ENCODE assay signal across 7 cellular contexts in genomic region chr1:35080171-35080854, GRCh38. TPM values are rescaled to one million over a fixed set of nuclear protein-coding genes. Genes with fewer than 3 reads are reported as not detected.
DNase-seq lines count a peak whose midpoint lies in the region; ATAC-seq and TF ChIP-seq lines count a peak whose summit lies in the region.

No MANE protein-coding gene starts in this region.

- H4K20me1 ChIP-seq in hepatocyte (ENCODE audit: insufficient read depth, poor library complexity, severe bottlenecking), result no peaks in the 10 kb centered on the region

- intact Hi-C loops in activated B cell treated with CpG ODN at 0.5 μM for 24 hours (cut with micrococcal nuclease), result no loop called here
- intact Hi-C loops in spleen (cut with DNase I; ENCODE audit: low total_unique reads), result no loop called here

- H3K4me3 ChIP-seq in HFF-Myc (replicated peaks; ENCODE audit: low read depth, low read length), result peak overlapping the region; percentile 70
- peak overlapping the region; percentile 58 for H3K4me3 ChIP-seq in hepatocyte
- H3K4me3 ChIP-seq in spleen, result peak overlapping the region in 7 of 8 donors; percentile 53 to 76 (median 64)

- peak overlapping the region; percentile 98 for H3K27ac Mint-ChIP-seq in activated B cell treated with CpG ODN at 0.5 μM for 24 hours

- TF ChIP-seq POLR2A in spleen (IDR thresholded peaks at IDR 0.05), result no peak

- WGBS in hepatocyte (ENCODE audit: low lambda C conversion rate, missing lambda C conversion rate), result 92% methylated on average over 13 of the region's 13 CpGs
- WGBS in spleen, 5 donors, result 91 to 93% (median 93%) methylated on average over 13 of the region's 13 CpGs

- no peak for DNase-seq in HFF-Myc (ENCODE audit: extremely low read depth, low read depth)
- DNase-seq in activated B cell treated with CpG ODN at 0.5 μM for 24 hours, result no peak
- DNase-seq in hepatocyte (ENCODE audit: low spot score), result no peak
- no peak for DNase-seq in spleen
- DNase-seq in DMS 273 treated with DMSO at 0.1 percent for 48 hours (lab: John Stamatoyannopoulos, UW), result no peak

- TF ChIP-seq CTCF in HFF-Myc (IDR thresholded peaks at IDR 0.05; ENCODE audit: low read depth, low read length, missing control alignments) (no peak), activated B cell treated with CpG ODN at 0.5 μM for 24 hours (IDR thresholded peaks at IDR 0.05) (no peak), hepatocyte (IDR thresholded peaks at IDR 0.05; ENCODE audit: poor library complexity) (no peak), spleen (IDR thresholded peaks at IDR 0.05 in 8 of 11, conservative IDR thresholded peaks at IDR 0.05 in 3 of 11) (no peak)

- H2AFZ ChIP-seq in hepatocyte, result peak overlapping the region; percentile 70

- CTCF ChIA-PET in activated B cell treated with CpG ODN at 0.5 μM for 24 hours (lab: Charles Lee), result no interaction called here

- peak overlapping the region; percentile 92 for H3K27ac ChIP-seq in hepatocyte
- H3K27ac ChIP-seq in spleen, result peak overlapping the region; percentile 87 to 95 (median 91)

- no peaks in the 10 kb centered on the region for H3K9me3 Mint-ChIP-seq in activated B cell treated with CpG ODN at 0.5 μM for 24 hours

- H3K4me1 Mint-ChIP-seq in activated B cell treated with CpG ODN at 0.5 μM for 24 hours, result peaks cover 21% of the 10 kb centered on the region

- no peaks in the 10 kb centered on the region for H3K9me2 ChIP-seq in hepatocyte (replicated peaks; ENCODE audit: insufficient read depth)

- ATAC-seq in activated B cell treated with CpG ODN at 0.5 μM for 24 hours (ENCODE audit: low read depth) (no peak), GM21529 (IDR thresholded peaks at IDR 0.05; ENCODE audit: unreplicated experiment) (no peak), GM21360 (IDR thresholded peaks at IDR 0.05; ENCODE audit: unreplicated experiment) (no peak)

- H3K4me1 ChIP-seq in hepatocyte (ENCODE audit: insufficient read depth), result no peaks in the 10 kb centered on the region
- peaks cover 9 to 32% (median 19%) of the 10 kb centered on the region in 6 donors for H3K4me1 ChIP-seq in spleen

- peaks cover 2% of the 10 kb centered on the region for H3K27me3 Mint-ChIP-seq in activated B cell treated with CpG ODN at 0.5 μM for 24 hours

- peaks cover 54% of the 10 kb centered on the region for H3K79me2 ChIP-seq in hepatocyte

- H3K4me3 Mint-ChIP-seq in activated B cell treated with CpG ODN at 0.5 μM for 24 hours, result peak overlapping the region; percentile 95

- H3K9me3 ChIP-seq in hepatocyte (ENCODE audit: low read depth) (no peaks in the 10 kb centered on the region), spleen (peaks cover 0 to 4% (median 0%) of the 10 kb centered on the region in 8 donors)

- H3K4me2 ChIP-seq in hepatocyte, result peak overlapping the region; percentile 77

- H3K27me3 ChIP-seq in hepatocyte, result no peaks in the 10 kb centered on the region
- no peaks in the 10 kb centered on the region for H3K27me3 ChIP-seq in spleen (replicated peaks in 1 of 7)

- H3K36me3 ChIP-seq in hepatocyte (replicated peaks; ENCODE audit: insufficient read depth, low read depth) (no peaks in the 10 kb centered on the region), spleen (no peaks in the 10 kb centered on the region)

- POLR2A ChIA-PET in activated B cell treated with CpG ODN at 0.5 μM for 24 hours (lab: Charles Lee), result interaction anchor here (1.4 to 2.7 kb wide), 6 partner anchors 49 to 213 kb away, joined by 3 to 67 read pairs (median 10); partner anchors contain the start of genes SFPQ, TMEM35B, ZMYM4 and ZMYM6

- peaks cover 14% of the 10 kb centered on the region for H3K36me3 Mint-ChIP-seq in activated B cell treated with CpG ODN at 0.5 μM for 24 hours (ENCODE audit: low read depth)

RNA-seq across cellular contexts. Expression of gene ZMYM1, which starts 1.1 kb away (rescaled TPM):
- total RNA-seq in activated B cell treated with CpG ODN at 0.5 μM for 24 hours (7.4 and 9.0 TPM in 2 replicates), hepatocyte (17.9 and 18.7 TPM in 2 replicates), spleen (10 to 100 TPM; 14.9 to 21.7 (median 18.9) TPM)
- polyA plus RNA-seq in hepatocyte (3.8 and 4.7 TPM in 2 replicates), spleen (1 to 10 TPM; 3.0 to 6.0 (median 3.8) TPM)

RNA-seq across cellular contexts. Expression of gene ZMYM6, which starts 48.6 kb away (rescaled TPM):
- total RNA-seq in activated B cell treated with CpG ODN at 0.5 μM for 24 hours (34.7 and 41.6 TPM in 2 replicates), hepatocyte (16.7 and 20.7 TPM in 2 replicates), spleen (10 to 100 TPM; 24.2 to 40.6 (median 33.1) TPM)
- polyA plus RNA-seq in hepatocyte (10.6 and 11.3 TPM in 2 replicates), spleen (10 to 100 TPM; 10.5 to 20.6 (median 14.1) TPM)
